8 cellular contexts compared by ENCODE assay signal in genomic region chr22:36052505-36052941, GRCh38. TPM values are rescaled to one million over a fixed set of nuclear protein-coding genes. Genes with fewer than 3 reads are reported as not detected.
DNase-seq lines count a peak whose midpoint lies in the region; ATAC-seq and TF ChIP-seq lines count a peak whose summit lies in the region.

No MANE protein-coding gene starts in this region.

- peaks cover 5 to 10% of the 10 kb centered on the region in 2 experiments; a peak in 2 of 4 replicates for H3K4me1 ChIP-seq in SK-N-SH (ENCODE audit: control insufficient read depth in 1 of 2, insufficient read depth in 2 of 2, low read depth in 1 of 2, low read length in 1 of 2)
- H3K4me1 ChIP-seq in heart left ventricle, result peaks cover 0 to 13% (median 0%) of the 10 kb centered on the region in 12 donors

- CTCF ChIA-PET in SK-N-SH (lab: Yijun Ruan, JAX), result interaction anchor here (0.6 to 5.9 kb wide), 3 partner anchors 13 to 337 kb away, joined by 4 to 52 read pairs (median 5); no protein-coding TSS in a partner anchor

- H2AFZ ChIP-seq in SK-N-SH (ENCODE audit: low read depth), result peak overlapping the region; percentile 86; the same call in 1 of the 2 replicates

- WGBS in SK-N-SH (ENCODE audit: low lambda C conversion rate), result 89% methylated on average over 5 of the region's 5 CpGs
- 88 to 92% (median 90%) methylated on average over 5 of the region's 5 CpGs for WGBS in heart left ventricle, 4 donors

- H3K9me3 ChIP-seq in SK-N-SH (no peaks in the 10 kb centered on the region), heart left ventricle (no peaks in the 10 kb centered on the region)

- H3K4me3 ChIP-seq in SK-N-SH (ENCODE audit: low read depth in 2 of 2, low read length in 1 of 2), result no peak overlapping the region
- no peak overlapping the region for H3K4me3 ChIP-seq in epithelial cell of esophagus (ENCODE audit: low read length)
- H3K4me3 ChIP-seq in heart left ventricle, result no peak overlapping the region

- no peaks in the 10 kb centered on the region for H4K20me1 ChIP-seq in SK-N-SH (ENCODE audit: insufficient read depth)

- intact Hi-C loops in heart left ventricle (cut with DNase I), result no loop called here

- H3K4me2 ChIP-seq in SK-N-SH, result no peak overlapping the region

- TF ChIP-seq RAD21 in SK-N-SH (IDR thresholded peaks at IDR 0.05; ENCODE audit: low read length), result no peak

- H3K9ac ChIP-seq in SK-N-SH, result no peak overlapping the region

- peaks cover 21% of the 10 kb centered on the region for H3F3A ChIP-seq in SK-N-SH (replicated peaks; ENCODE audit: insufficient read depth)

- no peak; the same call in 2 of the 3 replicates for ATAC-seq in SK-N-SH treated with all-trans-retinoic acid at 6 μM for 48 hours
- no peak for ATAC-seq in heart left ventricle

- H3K36me3 ChIP-seq in SK-N-SH (replicated peaks in 1 of 2; ENCODE audit: control insufficient read depth in 1 of 2, insufficient read depth in 2 of 2, low read length in 1 of 2) (no peaks in the 10 kb centered on the region), heart left ventricle (no peaks in the 10 kb centered on the region)

- H3K9me2 ChIP-seq in SK-N-SH, result no peaks in the 10 kb centered on the region

- H3K27me3 ChIP-seq in SK-N-SH (ENCODE audit: insufficient read depth) (no peaks in the 10 kb centered on the region), heart left ventricle (no peaks in the 10 kb centered on the region)

- POLR2A ChIA-PET in SK-N-SH (lab: Yijun Ruan, JAX), result no interaction called here

- no peak for TF ChIP-seq EP300 in SK-N-SH (IDR thresholded peaks at IDR 0.05; ENCODE audit: borderline replicate concordance in 1 of 2, low read depth in 1 of 2, low read length in 1 of 2)

- no peak for TF ChIP-seq POLR2A in heart left ventricle (IDR thresholded peaks at IDR 0.05)

- no peaks in the 10 kb centered on the region for H3K79me2 ChIP-seq in SK-N-SH (ENCODE audit: insufficient read depth)

- TF ChIP-seq CTCF in SK-N-SH (IDR thresholded peaks at IDR 0.05), result no peak
- TF ChIP-seq CTCF in epithelial cell of esophagus (IDR thresholded peaks at IDR 0.05; ENCODE audit: insufficient read depth, low read depth, low read length, missing control alignments), result no peak
- TF ChIP-seq CTCF in heart left ventricle (IDR thresholded peaks at IDR 0.05), result no peak

- no peak for DNase-seq in SK-N-SH
- peak; percentile 11 for DNase-seq in NCI-H226
- DNase-seq in epithelial cell of esophagus (ENCODE audit: low read depth), result peak; percentile 97
- peak; percentile 53 for DNase-seq in renal cortical epithelial cell (ENCODE audit: low read depth)
- DNase-seq in NCI-H187 (lab: John Stamatoyannopoulos, UW), result no peak
- DNase-seq in NCI-H2171 treated with DMSO at 0.1 percent for 48 hours (lab: John Stamatoyannopoulos, UW), result no peak
- no peak for DNase-seq in heart left ventricle

- H3K27ac ChIP-seq in SK-N-SH (ENCODE audit: low read depth in 2 of 2, low read length in 1 of 2), result peak overlapping the region in 1 of 2 experiments; percentile 37; a peak in 2 of 4 replicates
- no peak overlapping the region for H3K27ac ChIP-seq in heart left ventricle

TF ChIP-seq in SK-N-SH, 30 proteins besides CTCF, POLR2A, EP300 and RAD21 (continues in another document):
- TF ChIP-seq YY1 (IDR thresholded peaks at IDR 0.05; ENCODE audit: low read depth) (no peak), MXI1 (IDR thresholded peaks at IDR 0.05; ENCODE audit: low read depth, low read length) (no peak), RFX5 (IDR thresholded peaks at IDR 0.05; ENCODE audit: low read length) (no peak), GATA2 (CRISPR knock-in tag; IDR thresholded peaks at IDR 0.05) (no peak), NFIC (IDR thresholded peaks at IDR 0.05; ENCODE audit: borderline replicate concordance) (no peak), MEF2A (IDR thresholded peaks at IDR 0.05; ENCODE audit: borderline replicate concordance, low read depth) (no peak), ELF1 (IDR thresholded peaks at IDR 0.05) (no peak), TCF12 (IDR thresholded peaks at IDR 0.05) (no peak), USF1 (IDR thresholded peaks at IDR 0.05; ENCODE audit: borderline replicate concordance, low read depth) (no peak), EZH2phosphoT487 (IDR thresholded peaks at IDR 0.05; ENCODE audit: borderline replicate concordance, low read depth) (no peak), CHD2 (IDR thresholded peaks at IDR 0.05; ENCODE audit: low read length, partially characterized antibody) (no peak), IRF3 (IDR thresholded peaks at IDR 0.05; ENCODE audit: low read depth, low read length) (no peak), TEAD4 (IDR thresholded peaks at IDR 0.05; ENCODE audit: borderline replicate concordance, insufficient read depth) (no peak)
- TF ChIP-seq, protein P1, sequence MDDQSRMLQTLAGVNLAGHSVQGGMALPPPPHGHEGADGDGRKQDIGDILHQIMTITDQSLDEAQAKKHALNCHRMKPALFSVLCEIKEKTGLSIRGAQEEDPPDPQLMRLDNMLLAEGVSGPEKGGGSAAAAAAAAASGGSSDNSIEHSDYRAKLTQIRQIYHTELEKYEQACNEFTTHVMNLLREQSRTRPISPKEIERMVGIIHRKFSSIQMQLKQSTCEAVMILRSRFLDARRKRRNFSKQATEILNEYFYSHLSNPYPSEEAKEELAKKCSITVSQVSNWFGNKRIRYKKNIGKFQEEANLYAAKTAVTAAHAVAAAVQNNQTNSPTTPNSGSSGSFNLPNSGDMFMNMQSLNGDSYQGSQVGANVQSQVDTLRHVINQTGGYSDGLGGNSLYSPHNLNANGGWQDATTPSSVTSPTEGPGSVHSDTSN (IDR thresholded peaks at IDR 0.05), result no peak

TF ChIP-seq in SK-N-SH treated with all-trans-retinoic acid at 6 μM for 48 hours, 23 proteins besides CTCF, POLR2A, EP300 and RAD21 (continues in another document):
- no peak for TF ChIP-seq ZNF565 (CRISPR knock-in tag; conservative IDR thresholded peaks at IDR 0.05; ENCODE audit: low read depth)
- TF ChIP-seq, protein P2, sequence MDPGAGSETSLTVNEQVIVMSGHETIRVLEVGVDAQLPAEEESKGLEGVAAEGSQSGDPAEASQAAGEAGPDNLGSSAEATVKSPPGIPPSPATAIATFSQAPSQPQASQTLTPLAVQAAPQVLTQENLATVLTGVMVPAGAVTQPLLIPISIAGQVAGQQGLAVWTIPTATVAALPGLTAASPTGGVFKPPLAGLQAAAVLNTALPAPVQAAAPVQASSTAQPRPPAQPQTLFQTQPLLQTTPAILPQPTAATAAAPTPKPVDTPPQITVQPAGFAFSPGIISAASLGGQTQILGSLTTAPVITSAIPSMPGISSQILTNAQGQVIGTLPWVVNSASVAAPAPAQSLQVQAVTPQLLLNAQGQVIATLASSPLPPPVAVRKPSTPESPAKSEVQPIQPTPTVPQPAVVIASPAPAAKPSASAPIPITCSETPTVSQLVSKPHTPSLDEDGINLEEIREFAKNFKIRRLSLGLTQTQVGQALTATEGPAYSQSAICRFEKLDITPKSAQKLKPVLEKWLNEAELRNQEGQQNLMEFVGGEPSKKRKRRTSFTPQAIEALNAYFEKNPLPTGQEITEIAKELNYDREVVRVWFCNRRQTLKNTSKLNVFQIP (CRISPR knock-in tag; IDR thresholded peaks at IDR 0.05; ENCODE audit: borderline replicate concordance, low read depth), result no peak
- TF ChIP-seq, protein P3, sequence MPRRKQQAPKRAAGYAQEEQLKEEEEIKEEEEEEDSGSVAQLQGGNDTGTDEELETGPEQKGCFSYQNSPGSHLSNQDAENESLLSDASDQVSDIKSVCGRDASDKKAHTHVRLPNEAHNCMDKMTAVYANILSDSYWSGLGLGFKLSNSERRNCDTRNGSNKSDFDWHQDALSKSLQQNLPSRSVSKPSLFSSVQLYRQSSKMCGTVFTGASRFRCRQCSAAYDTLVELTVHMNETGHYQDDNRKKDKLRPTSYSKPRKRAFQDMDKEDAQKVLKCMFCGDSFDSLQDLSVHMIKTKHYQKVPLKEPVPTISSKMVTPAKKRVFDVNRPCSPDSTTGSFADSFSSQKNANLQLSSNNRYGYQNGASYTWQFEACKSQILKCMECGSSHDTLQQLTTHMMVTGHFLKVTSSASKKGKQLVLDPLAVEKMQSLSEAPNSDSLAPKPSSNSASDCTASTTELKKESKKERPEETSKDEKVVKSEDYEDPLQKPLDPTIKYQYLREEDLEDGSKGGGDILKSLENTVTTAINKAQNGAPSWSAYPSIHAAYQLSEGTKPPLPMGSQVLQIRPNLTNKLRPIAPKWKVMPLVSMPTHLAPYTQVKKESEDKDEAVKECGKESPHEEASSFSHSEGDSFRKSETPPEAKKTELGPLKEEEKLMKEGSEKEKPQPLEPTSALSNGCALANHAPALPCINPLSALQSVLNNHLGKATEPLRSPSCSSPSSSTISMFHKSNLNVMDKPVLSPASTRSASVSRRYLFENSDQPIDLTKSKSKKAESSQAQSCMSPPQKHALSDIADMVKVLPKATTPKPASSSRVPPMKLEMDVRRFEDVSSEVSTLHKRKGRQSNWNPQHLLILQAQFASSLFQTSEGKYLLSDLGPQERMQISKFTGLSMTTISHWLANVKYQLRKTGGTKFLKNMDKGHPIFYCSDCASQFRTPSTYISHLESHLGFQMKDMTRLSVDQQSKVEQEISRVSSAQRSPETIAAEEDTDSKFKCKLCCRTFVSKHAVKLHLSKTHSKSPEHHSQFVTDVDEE (CRISPR knock-in tag; IDR thresholded peaks at IDR 0.05), result no peak
- no peak for TF ChIP-seq ZFP30 (CRISPR knock-in tag; IDR thresholded peaks at IDR 0.05)
- no peak for TF ChIP-seq SNAI2 (CRISPR knock-in tag; IDR thresholded peaks at IDR 0.05)
- no peak for TF ChIP-seq ESRRG (CRISPR knock-in tag; IDR thresholded peaks at IDR 0.05)
- no peak for TF ChIP-seq TOX (CRISPR knock-in tag; IDR thresholded peaks at IDR 0.05; ENCODE audit: borderline replicate concordance)
- no peak for TF ChIP-seq PPARA (CRISPR knock-in tag; IDR thresholded peaks at IDR 0.05; ENCODE audit: borderline replicate concordance)
- no peak for TF ChIP-seq ZNF8 (CRISPR knock-in tag; IDR thresholded peaks at IDR 0.05)
- no peak for TF ChIP-seq BACH2 (CRISPR knock-in tag; IDR thresholded peaks at IDR 0.05; ENCODE audit: borderline replicate concordance)
- TF ChIP-seq ZNF70 (CRISPR knock-in tag; IDR thresholded peaks at IDR 0.05), result no peak
- no peak for TF ChIP-seq GLIS3 (CRISPR knock-in tag; IDR thresholded peaks at IDR 0.05)
- no peak for TF ChIP-seq OSR1 (CRISPR knock-in tag; IDR thresholded peaks at IDR 0.05)
- TF ChIP-seq TCF4 (CRISPR knock-in tag; IDR thresholded peaks at IDR 0.05; ENCODE audit: borderline replicate concordance), result no peak

RNA-seq across cellular contexts. Expression of gene RBFOX2, which starts 23.9 kb away (rescaled TPM):
- polyA plus RNA-seq in SK-N-SH (2012; rRNA removed) (115 and 151 TPM in 2 replicates), heart left ventricle (10 to 100 TPM; 31.0 to 41.0 TPM)
- polyA plus RNA-seq in SK-N-SH (2012; cell fraction: cytosol; rRNA removed), result 92.8 and 114 TPM in 2 replicates
- 125 and 168 TPM in 2 replicates for polyA plus RNA-seq in SK-N-SH (2012; cell fraction: nucleus; rRNA removed)
- total RNA-seq in renal cortical epithelial cell (72.8 and 125 TPM in 2 replicates), heart left ventricle (100 to 1,000 TPM in 1 of 9 donors, 10 to 100 TPM in 8; 71.0 to 102 (median 84.8) TPM)

Comparison
In these comparisons a context has a peak if more than half of its experiments do, and no peak if none do; other contexts are left out.
1. DNase-seq: peak in NCI-H226 (single experiment), epithelial cell of esophagus (single experiment) and renal cortical epithelial cell (single experiment); none in SK-N-SH (single experiment), NCI-H187 (0 of 2), NCI-H2171 treated with DMSO at 0.1 percent for 48 hours (single experiment) and heart left ventricle (0 of 5).